ENCODE assay signal across 12 cellular contexts in genomic region chr2:241308832-241309500, GRCh38. TPM values are rescaled to one million over a fixed set of nuclear protein-coding genes. Genes with fewer than 3 reads are reported as not detected.
A peak's percentile ranks its signal among the peaks of the same experiment; 100 is the strongest.
DNase-seq lines count a peak whose midpoint lies in the region; ATAC-seq, FAIRE-seq and TF ChIP-seq lines count a peak whose summit lies in the region.
"Had no signal": no experiment of that assay in that cellular context is flagged by ENCODE, and none has a peak within 500 bp of the region (broad histone marks: within the 10 kb centered on the region; RNA-seq: fewer than 3 reads in every experiment).

No MANE protein-coding gene starts in this region.

- no TSS peak for BruUV-seq in GM12878 (replicated peaks; lab: Mats Ljungman, UMichigan)

- H2AFZ ChIP-seq in Karpas-422 (ENCODE audit: low read length), result no peak overlapping the region
- H2AFZ ChIP-seq in GM12878 (ENCODE audit: control insufficient read depth, low read depth, low read length), result no peak overlapping the region

- SMC1A ChIA-PET in GM12878 (lab: Charles Lee; ENCODE audit: uncharacterized antibody, unreplicated experiment), result interaction anchor here (0.7 to 1.7 kb wide), 5 partner anchors 11 to 50 kb away, joined by 3 to 9 read pairs (median 3); no protein-coding TSS in a partner anchor

- H3K36me3 Mint-ChIP-seq in CD4-positive, alpha-beta T cell (ENCODE audit: low read depth), result peaks cover 5% of the 10 kb centered on the region
- H3K36me3 Mint-ChIP-seq in nephron progenitor cell (ENCODE audit: low read depth), result peaks cover 7% of the 10 kb centered on the region

- POLR2A ChIA-PET in CD4-positive, alpha-beta T cell (lab: Charles Lee), result interaction anchor here (1.0 kb wide), 1 partner anchor 10 kb away, joined by 7 read pairs; no protein-coding TSS in a partner anchor
- POLR2A ChIA-PET in GM12878 (lab: Charles Lee), result interaction anchor here (1.0 to 1.1 kb wide), 3 partner anchors 10 to 63 kb away, joined by 3 to 5 read pairs (median 3); no protein-coding TSS in a partner anchor

- TF ChIP-seq EP300 in GM12878 (IDR thresholded peaks at IDR 0.05; ENCODE audit: borderline replicate concordance in 1 of 2, control insufficient read depth in 1 of 2, low read depth in 2 of 2, low read length in 2 of 2), result no peak

- RAD21 ChIA-PET in GM12878 (lab: Charles Lee; ENCODE audit: unreplicated experiment), result interaction anchor here (1.1 to 1.7 kb wide), 3 partner anchors 15 to 83 kb away, joined by 3 to 6 read pairs (median 4); no protein-coding TSS in a partner anchor

- H3K9ac ChIP-seq in Karpas-422 (ENCODE audit: low read length) (no peak overlapping the region; the same call in 1 of the 2 replicates), GM12878 (ENCODE audit: control insufficient read depth, insufficient read depth, low read length) (peak overlapping the region; percentile 53)

- no peaks in the 10 kb centered on the region for H3K9me3 Mint-ChIP-seq in CD4-positive, alpha-beta T cell
- H3K9me3 Mint-ChIP-seq in nephron progenitor cell, result no peaks in the 10 kb centered on the region
- H3K9me3 Mint-ChIP-seq: T-helper 2 cell treated with Interferon-gamma antibody and Interleukin-4, amounts not matched to agents 5 μg/mL and 100 μg/mL, for 36 hours had no signal

- no peak for FAIRE-seq in GM12878 (lab: Jason Lieb, UNC)

- TF ChIP-seq POLR2A in GM12878 (IDR thresholded peaks at IDR 0.05; ENCODE audit: low read depth, low read length), result no peak

- H3K27me3 Mint-ChIP-seq in CD4-positive, alpha-beta T cell, result no peaks in the 10 kb centered on the region
- H3K27me3 Mint-ChIP-seq in nephron progenitor cell (ENCODE audit: low read depth, poor library complexity), result no peaks in the 10 kb centered on the region

- intact Hi-C loops in CD4-positive, alpha-beta T cell (cut with DNase I, micrococcal nuclease), result no loop called here
- intact Hi-C loops in GM12878 (cut with micrococcal nuclease; ENCODE audit: unreplicated experiment) (no loop called here), Right ventricle myocardium superior (cut with DNase I) (no loop called here), posterior cingulate gyrus (cut with DNase I) (no loop called here)

- H3K4me3 ChIP-seq in Karpas-422 (ENCODE audit: low read length), result no peak overlapping the region
- H3K4me3 ChIP-seq in GM12878, result peak overlapping the region; percentile 64; the same call in 1 of the 2 replicates

- peak overlapping the region; percentile 87 for H3K27ac Mint-ChIP-seq in CD4-positive, alpha-beta T cell
- H3K27ac Mint-ChIP-seq in nephron progenitor cell, result peak overlapping the region; percentile 63

- H3K4me3 Mint-ChIP-seq in CD4-positive, alpha-beta T cell, result no peak overlapping the region
- H3K4me3 Mint-ChIP-seq in nephron progenitor cell, result no peak overlapping the region

- CTCF ChIA-PET in CD4-positive, alpha-beta T cell (lab: Charles Lee), result no interaction called here
- CTCF ChIA-PET in GM12878 (lab: Yijun Ruan, JAX), result interaction anchor here (1.0 to 1.1 kb wide), 2 partner anchors 82 to 91 kb away, joined by 3 read pairs; no protein-coding TSS in a partner anchor

- peak overlapping the region; percentile 71 for H3K4me2 ChIP-seq in Karpas-422 (ENCODE audit: low read depth, low read length, poor library complexity, severe bottlenecking)
- H3K4me2 ChIP-seq in GM12878 (ENCODE audit: control insufficient read depth, insufficient read depth), result peak overlapping the region; percentile 85

- no peak for ATAC-seq in CD4-positive, alpha-beta T cell (ENCODE audit: poor library complexity)
- no peak for ATAC-seq in GM12878
- ATAC-seq in Right ventricle myocardium superior (ENCODE audit: poor library complexity), result no peak
- no peak for ATAC-seq in GM19395 (IDR thresholded peaks at IDR 0.05; ENCODE audit: unreplicated experiment)
- ATAC-seq in HG02981 (IDR thresholded peaks at IDR 0.05; ENCODE audit: unreplicated experiment), result no peak

- no peak for TF ChIP-seq CTCF in CD4-positive, alpha-beta T cell (IDR thresholded peaks at IDR 0.05)
- TF ChIP-seq CTCF in GM12878 (IDR thresholded peaks at IDR 0.05 in 2 of 3, conservative IDR thresholded peaks at IDR 0.05 in 1 of 3; ENCODE audit: control insufficient read depth in 2 of 3, extremely low read depth in 1 of 3, insufficient read depth in 1 of 3, low read depth in 3 of 3, low read length in 3 of 3), result no peak
- no peak for TF ChIP-seq CTCF in nephron progenitor cell (IDR thresholded peaks at IDR 0.05)

- H3K36me3 ChIP-seq in Karpas-422 (ENCODE audit: insufficient read depth, low read length) (no peaks in the 10 kb centered on the region), GM12878 (ENCODE audit: control insufficient read depth in 2 of 2, insufficient read depth in 2 of 2, low read length in 1 of 2) (no peaks in the 10 kb centered on the region)

- no peak for DNase-seq in CD4-positive, alpha-beta T cell
- no peak for DNase-seq in Karpas-422
- DNase-seq in GM12878 (ENCODE audit: low read depth, low spot score), result no peak
- no peak for DNase-seq in nephron progenitor cell
- DNase-seq in Right ventricle myocardium superior, result no peak
- DNase-seq in posterior cingulate gyrus, result no peak
- DNase-seq: amygdala, BE2C, NCI-H446 had no signal

- 88% methylated on average over 17 of the region's 18 CpGs for WGBS in GM12878 (ENCODE audit: insufficient coverage, insufficient replicate concordance, low lambda C conversion rate, missing lambda C conversion rate)

- H4K20me1 ChIP-seq in Karpas-422 (ENCODE audit: insufficient read depth, low read depth, low read length), result peaks cover 25% of the 10 kb centered on the region
- H4K20me1 ChIP-seq in GM12878 (ENCODE audit: control insufficient read depth, insufficient read depth), result no peaks in the 10 kb centered on the region

- no peak for TF ChIP-seq RAD21 in GM12878 (IDR thresholded peaks at IDR 0.05; ENCODE audit: insufficient read depth, low read depth, low read length)

- H3K9me3 ChIP-seq in CD4-positive, alpha-beta T cell (ENCODE audit: control insufficient read depth, low read length), result no peaks in the 10 kb centered on the region
- H3K9me3 ChIP-seq in Karpas-422 (ENCODE audit: low read length) (no peaks in the 10 kb centered on the region), GM12878 (replicated peaks; ENCODE audit: control insufficient read depth, insufficient read depth, low read length) (no peaks in the 10 kb centered on the region)
- H3K9me3 ChIP-seq: BE2C had no signal

- H3K4me1 Mint-ChIP-seq in CD4-positive, alpha-beta T cell (ENCODE audit: low read depth), result peaks cover 90% of the 10 kb centered on the region
- H3K4me1 Mint-ChIP-seq in nephron progenitor cell, result peaks cover 71% of the 10 kb centered on the region

- no peaks in the 10 kb centered on the region for H3K27me3 ChIP-seq in CD4-positive, alpha-beta T cell (ENCODE audit: control insufficient read depth, insufficient read depth, low read length)
- H3K27me3 ChIP-seq in Karpas-422 (ENCODE audit: low read length) (no peaks in the 10 kb centered on the region), GM12878 (replicated peaks in 1 of 2; ENCODE audit: control insufficient read depth in 2 of 2, insufficient read depth in 2 of 2, low read length in 1 of 2) (no peaks in the 10 kb centered on the region)
- H3K27me3 ChIP-seq: BE2C had no signal

- in situ Hi-C loops in GM12878 (cut with MboI), result no loop called here

- H3K4me1 ChIP-seq in Karpas-422 (ENCODE audit: low read length) (peaks cover 74% of the 10 kb centered on the region), GM12878 (ENCODE audit: control insufficient read depth, insufficient read depth, low read length) (peaks cover 40% of the 10 kb centered on the region)
- H3K4me1 ChIP-seq: BE2C had no signal

- no peaks in the 10 kb centered on the region for H3K9me2 ChIP-seq in Karpas-422 (replicated peaks; ENCODE audit: insufficient read depth, low read length)

- H3K27ac ChIP-seq in CD4-positive, alpha-beta T cell (ENCODE audit: low read depth, low read length), result peak overlapping the region; percentile 42
- H3K27ac ChIP-seq in Karpas-422 (ENCODE audit: low read length) (peak overlapping the region; percentile 92), GM12878 (ENCODE audit: control insufficient read depth, insufficient read depth) (peak overlapping the region; percentile 75)

- H3K79me2 ChIP-seq in Karpas-422 (ENCODE audit: low read length) (peaks cover 99% of the 10 kb centered on the region), GM12878 (ENCODE audit: control insufficient read depth, insufficient read depth, low read length) (peaks cover 96% of the 10 kb centered on the region)

RNA-seq across cellular contexts. Expression of gene HDLBP, which starts 6.5 kb away (rescaled TPM):
- total RNA-seq in CD4-positive, alpha-beta T cell, result 10 to 100 TPM; 82.0 to 97.9 TPM
- total RNA-seq in Karpas-422 (2014; rRNA removed; shearing (Covaris generic); ENCODE audit: low replicate concordance), result 141 and 167 TPM in 2 replicates
- total RNA-seq in GM12878 (2013; cell fraction: nucleolus; rRNA removed), result 398 and 445 TPM in 2 replicates
- total RNA-seq in GM12878 (2014; rRNA removed) (275 and 279 TPM in 2 replicates), GM12878 (2014; rRNA removed; fragmentation: Illumina TruSeq; extraction: Trizol) (233 and 234 TPM in 2 replicates), GM12878 (2021) (344 and 348 TPM in 2 replicates), Right ventricle myocardium superior (373 TPM)
- polyA plus RNA-seq in GM12878 (2011; ENCODE audit: low read depth), result 172 TPM
- polyA plus RNA-seq in GM12878 (2011; rRNA removed) (88.3 and 135 TPM in 2 replicates), GM12878 (2014; fragmentation: Illumina TruSeq; extraction: Trizol) (306 and 383 TPM in 2 replicates), GM12878 (2014; fragmentation: Nextera tagmentation; extraction: Ambion mirVana) (10 to 100 TPM; 19.5 to 56.8 TPM), GM12878 (2014; rRNA removed) (166 and 180 TPM in 2 replicates), GM12878 (2016; fragmentation: Nextera tagmentation; extraction: Ambion mirVana) (100 to 1,000 TPM; 264 to 273 TPM)
- 161 and 182 TPM in 2 replicates for polyA plus RNA-seq in GM12878 (2011; cell fraction: cytosol; rRNA removed)
- 336 and 338 TPM in 2 replicates for polyA plus RNA-seq in GM12878 (2011; cell fraction: nucleus; rRNA removed)
- polyA plus RNA-seq in GM12878 (2012), result 264 and 294 TPM in 2 replicates
- polyA minus RNA-seq in GM12878 (2011; rRNA and poly(A)+ RNA removed), result 236 and 259 TPM in 2 replicates
- polyA minus RNA-seq in GM12878 (2011; cell fraction: cytosol; rRNA and poly(A)+ RNA removed), result 110 and 125 TPM in 2 replicates
- polyA minus RNA-seq in GM12878 (2011; cell fraction: nucleus; rRNA and poly(A)+ RNA removed), result 148 and 204 TPM in 2 replicates

RNA-seq across cellular contexts. Expression of gene SEPTIN2, which starts 6.8 kb away (rescaled TPM):
- total RNA-seq in CD4-positive, alpha-beta T cell, result 100 to 1,000 TPM; 189 to 196 TPM
- total RNA-seq in Karpas-422 (2014; rRNA removed; shearing (Covaris generic); ENCODE audit: low replicate concordance), result 208 and 281 TPM in 2 replicates
- 581 and 595 TPM in 2 replicates for total RNA-seq in GM12878 (2013; cell fraction: nucleolus; rRNA removed)
- 228 and 270 TPM in 2 replicates for total RNA-seq in GM12878 (2014; rRNA removed)
- 248 and 251 TPM in 2 replicates for total RNA-seq in GM12878 (2014; rRNA removed; fragmentation: Illumina TruSeq; extraction: Trizol)
- 222 and 244 TPM in 2 replicates for total RNA-seq in GM12878 (2021)
- polyA plus RNA-seq in GM12878 (2011; ENCODE audit: low read depth), result 164 TPM
- 474 and 566 TPM in 2 replicates for polyA plus RNA-seq in GM12878 (2011; rRNA removed)
- polyA plus RNA-seq in GM12878 (2011; cell fraction: cytosol; rRNA removed), result 143 and 155 TPM in 2 replicates
- polyA plus RNA-seq in GM12878 (2011; cell fraction: nucleus; rRNA removed), result 289 and 340 TPM in 2 replicates
- 194 and 223 TPM in 2 replicates for polyA plus RNA-seq in GM12878 (2012)
- polyA plus RNA-seq in GM12878 (2014; fragmentation: Illumina TruSeq; extraction: Trizol), result 354 and 392 TPM in 2 replicates
- 100 to 1,000 TPM; 169 to 174 TPM for polyA plus RNA-seq in GM12878 (2014; fragmentation: Nextera tagmentation; extraction: Ambion mirVana)
- polyA plus RNA-seq in GM12878 (2014; rRNA removed), result 232 and 290 TPM in 2 replicates
- 100 to 1,000 TPM; 315 to 334 TPM for polyA plus RNA-seq in GM12878 (2016; fragmentation: Nextera tagmentation; extraction: Ambion mirVana)
- polyA minus RNA-seq in GM12878 (2011; rRNA and poly(A)+ RNA removed), result 174 and 362 TPM in 2 replicates
- 88.3 and 99.6 TPM in 2 replicates for polyA minus RNA-seq in GM12878 (2011; cell fraction: cytosol; rRNA and poly(A)+ RNA removed)
- polyA minus RNA-seq in GM12878 (2011; cell fraction: nucleus; rRNA and poly(A)+ RNA removed), result 110 and 165 TPM in 2 replicates
- total RNA-seq in Right ventricle myocardium superior, result 139 TPM

RNA-seq across cellular contexts. Expression of gene FARP2, which starts 47.1 kb away (rescaled TPM):
- 10 to 100 TPM; 17.2 to 18.3 TPM for total RNA-seq in CD4-positive, alpha-beta T cell
- 30.5 and 40.0 TPM in 2 replicates for total RNA-seq in Karpas-422 (2014; rRNA removed; shearing (Covaris generic); ENCODE audit: low replicate concordance)
- total RNA-seq in GM12878 (2013; cell fraction: nucleolus; rRNA removed), result 108 TPM in 2 replicates
- total RNA-seq in GM12878 (2014; rRNA removed) (36.0 and 45.0 TPM in 2 replicates), GM12878 (2014; rRNA removed; fragmentation: Illumina TruSeq; extraction: Trizol) (32.7 and 36.8 TPM in 2 replicates), GM12878 (2021) (62.6 and 67.5 TPM in 2 replicates), Right ventricle myocardium superior (14.0 TPM)
- polyA plus RNA-seq in GM12878 (2011; ENCODE audit: low read depth), result 22.3 TPM
- polyA plus RNA-seq in GM12878 (2011; rRNA removed) (47.1 and 51.8 TPM in 2 replicates), GM12878 (2014; fragmentation: Illumina TruSeq; extraction: Trizol) (36.8 and 47.7 TPM in 2 replicates), GM12878 (2014; fragmentation: Nextera tagmentation; extraction: Ambion mirVana) (1 to 10 TPM; 5.5 to 5.6 TPM), GM12878 (2014; rRNA removed) (31.2 and 35.1 TPM in 2 replicates), GM12878 (2016; fragmentation: Nextera tagmentation; extraction: Ambion mirVana) (10 to 100 TPM; 50.6 to 54.4 TPM)
- polyA plus RNA-seq in GM12878 (2011; cell fraction: cytosol; rRNA removed), result 30.7 and 31.1 TPM in 2 replicates
- polyA plus RNA-seq in GM12878 (2011; cell fraction: nucleus; rRNA removed), result 37.9 and 44.2 TPM in 2 replicates
- 15.6 and 22.4 TPM in 2 replicates for polyA plus RNA-seq in GM12878 (2012)
- polyA minus RNA-seq in GM12878 (2011; rRNA and poly(A)+ RNA removed), result 61.9 and 69.6 TPM in 2 replicates
- 24.6 and 24.9 TPM in 2 replicates for polyA minus RNA-seq in GM12878 (2011; cell fraction: cytosol; rRNA and poly(A)+ RNA removed)
- polyA minus RNA-seq in GM12878 (2011; cell fraction: nucleus; rRNA and poly(A)+ RNA removed), result 20.8 and 29.6 TPM in 2 replicates

Comparison
In these comparisons a context has a peak if more than half of its experiments do, and no peak if none do; other contexts are left out.
1. H3K27ac ChIP-seq: peak in every context shown above with its lines; median percentile 92 in Karpas-422; 75 in GM12878; 42 in CD4-positive, alpha-beta T cell.